ENCODE assay signal across 2 cellular contexts in genomic region chr12:75894965-75895754, GRCh38.
TF ChIP-seq lines count a peak whose summit lies in the region.

No MANE protein-coding gene starts in this region.

TF ChIP-seq in HCT116, 20 proteins besides CTCF, POLR2A, EP300 and RAD21:
- TF ChIP-seq TCF7L2 (IDR thresholded peaks at IDR 0.05; ENCODE audit: borderline replicate concordance, extremely low read depth, insufficient read depth, insufficient read length) (peak; percentile 77), FOSL1 (IDR thresholded peaks at IDR 0.05; ENCODE audit: low read depth) (peak; percentile 52; the same call in 1 of the 2 replicates), CEBPB (IDR thresholded peaks at IDR 0.05; ENCODE audit: low read depth) (peak; percentile 58; the same call in 1 of the 2 replicates), SRF (IDR thresholded peaks at IDR 0.05; ENCODE audit: low read depth) (peak; percentile 52; the same call in 1 of the 2 replicates), SP1 (IDR thresholded peaks at IDR 0.05; ENCODE audit: low read depth) (peak; percentile 58), ZBTB33 (IDR thresholded peaks at IDR 0.05; ENCODE audit: extremely low read depth, insufficient replicate concordance, low read length) (no peak), SIN3A (IDR thresholded peaks at IDR 0.05; ENCODE audit: low read depth) (no peak), MAX (IDR thresholded peaks at IDR 0.05) (peak; percentile 61; the same call in 1 of the 2 replicates), JUND (IDR thresholded peaks at IDR 0.05) (peak; percentile 49), REST (IDR thresholded peaks at IDR 0.05; ENCODE audit: low read depth) (no peak)
TF ChIP-seq in HCT116: peak in this region for 7.

TF ChIP-seq in endothelial cell of umbilical vein, 7 proteins besides CTCF, POLR2A, EP300 and RAD21:
- TF ChIP-seq MAX (IDR thresholded peaks at IDR 0.05; ENCODE audit: insufficient read depth, insufficient read length): no peak
- no peak for TF ChIP-seq MYC (IDR thresholded peaks at IDR 0.05; ENCODE audit: low read depth, low read length)
- no peak for TF ChIP-seq EZH2 (IDR thresholded peaks at IDR 0.05; ENCODE audit: borderline replicate concordance, low read depth, low read length, severe bottlenecking)
